In genomic region chr18:32074206-32074605, GRCh38 we compare ENCODE assay signal across 15 cellular contexts. TPM values are rescaled to one million over a fixed set of nuclear protein-coding genes. Genes with fewer than 3 reads are reported as not detected.
"Had no signal": no experiment of that assay in that cellular context is flagged by ENCODE, and none has a peak within 500 bp of the region (broad histone marks: within the 10 kb centered on the region; RNA-seq: fewer than 3 reads in every experiment).

No MANE protein-coding gene starts in this region.

- H3K27ac Mint-ChIP-seq: activated CD4-positive, alpha-beta T cell treated with anti-CD3 and anti-CD28 coated beads, Interleukin-2, amount 10 ng/mL, durations not matched to agents 7 days and 5 days; neural progenitor cell; progenitor cell of endocrine pancreas had no signal

- H3K27me3 Mint-ChIP-seq: activated CD4-positive, alpha-beta T cell treated with anti-CD3 and anti-CD28 coated beads, Interleukin-2, amount 10 ng/mL, durations not matched to agents 7 days and 5 days; progenitor cell of endocrine pancreas had no signal

- H3K9me3 Mint-ChIP-seq: activated CD4-positive, alpha-beta T cell treated with anti-CD3 and anti-CD28 coated beads, Interleukin-2, amount 10 ng/mL, durations not matched to agents 7 days and 5 days; neural progenitor cell had no signal

- H3K36me3 Mint-ChIP-seq: neural progenitor cell had no signal

- H3K4me3 Mint-ChIP-seq: activated CD4-positive, alpha-beta T cell treated with anti-CD3 and anti-CD28 coated beads, Interleukin-2, amount 10 ng/mL, durations not matched to agents 7 days and 5 days; neural progenitor cell had no signal

- DNase-seq: activated CD4-positive, alpha-beta T cell treated with anti-CD3 and anti-CD28 coated beads, Interleukin-2, amount 10 ng/mL, durations not matched to agents 7 days and 5 days; activated CD4-positive, CD25-positive, alpha-beta regulatory T cell; activated gamma-delta T cell treated with Interleukin-2 at 50 U/mL for 16 hours; activated T-cell treated with anti-CD3 and anti-CD28 coated beads, Interleukin-2, amount 50 U/mL, for 48 hours; cortex of kidney; kidney; stimulated activated CD4-positive, alpha-beta T cell treated with anti-CD3 and anti-CD28 coated beads, Interleukin-2, amount 100 ng/mL, for 24 hours; stimulated activated naive CD8-positive, alpha-beta T cell treated with anti-CD3 and anti-CD28 coated beads, Interleukin-15, Interleukin-2, amounts not matched to agents 100 U/mL and 50 U/mL, for 24 hours; T1000; transverse colon; uterus had no signal

- ATAC-seq: left lobe of liver; stimulated activated naive CD8-positive, alpha-beta T cell treated with anti-CD3 and anti-CD28 coated beads, Interleukin-15, Interleukin-2, amounts not matched to agents 100 U/mL and 50 U/mL, for 24 hours had no signal

RNA-seq across cellular contexts. Expression of gene RNF138, which starts 17.5 kb away (rescaled TPM):
- total RNA-seq: ascending aorta had no signal
